ENCODE assay signal across 20 cellular contexts in genomic region chr5:170865622-170866021, GRCh38. TPM values are rescaled to one million over a fixed set of nuclear protein-coding genes. Genes with fewer than 3 reads are reported as not detected.
DNase-seq lines count a peak whose midpoint lies in the region; ATAC-seq, FAIRE-seq and TF ChIP-seq lines count a peak whose summit lies in the region.
"Had no signal": no experiment of that assay in that cellular context is flagged by ENCODE, and none has a peak within 500 bp of the region (broad histone marks: within the 10 kb centered on the region; RNA-seq: fewer than 3 reads in every experiment).

No MANE protein-coding gene starts in this region.

- CTCF ChIA-PET in OCI-LY7 (lab: Charles Lee; ENCODE audit: unreplicated experiment): no interaction called here

- FAIRE-seq in D721Med (lab: Jason Lieb, UNC): no peak
- FAIRE-seq: H1 had no signal

- H3K4me3 ChIP-seq in uterus (no peak overlapping the region), OCI-LY7 (ENCODE audit: low read depth, low read length, poor library complexity, severe bottlenecking) (no peak overlapping the region)
- H3K4me3 ChIP-seq: heart left ventricle, suprapubic skin had no signal

- H3K27me3 ChIP-seq in uterus: no peaks in the 10 kb centered on the region
- H3K27me3 ChIP-seq: brain microvascular endothelial cell had no signal

- no peaks in the 10 kb centered on the region for H3K9me2 ChIP-seq in OCI-LY7 (ENCODE audit: insufficient read depth, low read length)

- H2AFZ ChIP-seq in OCI-LY7 (ENCODE audit: low read length): no peak overlapping the region

- no peak for DNase-seq in uterus
- DNase-seq in OCI-LY7 (ENCODE audit: low spot score): no peak
- no peak for DNase-seq in activated naive CD4-positive, alpha-beta T cell treated with anti-CD3 and anti-CD28 coated beads, Interleukin-2, amount 50 U/mL, for 16 hours
- DNase-seq in D721Med (ENCODE audit: insufficient read length, low spot score): no peak
- DNase-seq: activated CD4-positive, CD25-positive, alpha-beta regulatory T cell treated with anti-CD3 and anti-CD28 coated beads, Interleukin-2, amount 50 U/mL, for 72 hours; activated CD8-positive, alpha-beta memory T cell treated with anti-CD3 and anti-CD28 coated beads, Interleukin-2, amount 50 U/mL, for 48 hours; brain microvascular endothelial cell; heart left ventricle; islet precursor cell; NCI-H1092; NCI-H2171 treated with DMSO at 0.1 percent for 48 hours; Right ventricle myocardium superior had no signal

- peak; percentile 62 for ATAC-seq in GM18502 (IDR thresholded peaks at IDR 0.05; ENCODE audit: poor library complexity, unreplicated experiment)
- ATAC-seq in GM19452 (IDR thresholded peaks at IDR 0.05; ENCODE audit: unreplicated experiment): peak; percentile 76
- peak; percentile 69 for ATAC-seq in HG02852 (IDR thresholded peaks at IDR 0.05; ENCODE audit: unreplicated experiment)
- ATAC-seq in HG03520 (IDR thresholded peaks at IDR 0.05; ENCODE audit: unreplicated experiment): peak; percentile 66
- ATAC-seq: heart left ventricle had no signal

- H3K27ac ChIP-seq in uterus: no peak overlapping the region
- no peak overlapping the region for H3K27ac ChIP-seq in OCI-LY7 (ENCODE audit: low read depth, low read length, poor library complexity, severe bottlenecking)
- H3K27ac ChIP-seq: brain microvascular endothelial cell, heart left ventricle, suprapubic skin had no signal

- H3K4me1 ChIP-seq in uterus (no peaks in the 10 kb centered on the region), OCI-LY7 (ENCODE audit: insufficient read depth, low read length, poor library complexity, severe bottlenecking) (no peaks in the 10 kb centered on the region)

- H3K9me3 ChIP-seq in uterus (peaks cover 0 to 8% of the 10 kb centered on the region in 2 donors), OCI-LY7 (ENCODE audit: low read length) (peaks cover 8% of the 10 kb centered on the region)
- H3K9me3 ChIP-seq: suprapubic skin had no signal

- no peaks in the 10 kb centered on the region for H3K79me2 ChIP-seq in OCI-LY7 (ENCODE audit: insufficient read depth, low read depth, low read length)

- intact Hi-C loops in uterus (cut with DNase I; ENCODE audit: low total_unique reads): no loop called here
- intact Hi-C loops in OCI-LY7 (cut with micrococcal nuclease; ENCODE audit: unreplicated experiment): no loop called here

- no peaks in the 10 kb centered on the region for H3K36me3 ChIP-seq in uterus
- H3K36me3 ChIP-seq in OCI-LY7 (ENCODE audit: insufficient read depth, low read length): no peaks in the 10 kb centered on the region
- H3K36me3 ChIP-seq: brain microvascular endothelial cell, heart left ventricle, suprapubic skin had no signal

- H4K20me1 ChIP-seq in OCI-LY7 (ENCODE audit: insufficient read depth, low read length): no peaks in the 10 kb centered on the region

- BruUV-seq in OCI-LY7 (replicated peaks; lab: Mats Ljungman, UMichigan): no TSS peak

- no peak for TF ChIP-seq CTCF in uterus (IDR thresholded peaks at IDR 0.05)
- no peak for TF ChIP-seq CTCF in OCI-LY7 (conservative IDR thresholded peaks at IDR 0.05; ENCODE audit: low read length)
- TF ChIP-seq CTCF in D721Med (IDR thresholded peaks at IDR 0.05; ENCODE audit: insufficient read depth, missing control alignments): no peak

- TF ChIP-seq POLR2A in uterus (IDR thresholded peaks at IDR 0.05): no peak

- POLR2A ChIA-PET in OCI-LY7 (lab: Charles Lee): interaction anchor here (0.6 kb wide), 1 partner anchor 961 kb away, joined by 6 read pairs; no protein-coding TSS in a partner anchor

- H3K4me2 ChIP-seq in OCI-LY7 (ENCODE audit: low read length): no peak overlapping the region

RNA-seq across cellular contexts. Expression of gene RANBP17, which starts 3.8 kb away (rescaled TPM):
- 10 to 100 TPM in 2 of 4 donors, 1 to 10 TPM in 2; 1.8 to 72.8 (median 7.6) TPM for total RNA-seq in uterus
- not detected in 2 replicates for total RNA-seq in OCI-LY7 (2014; rRNA removed; shearing (Covaris generic))
- not detected in 2 replicates for total RNA-seq in OCI-LY7 (2022)
- total RNA-seq: activated naive CD4-positive, alpha-beta T cell treated with anti-CD3 and anti-CD28 coated beads, Interleukin-2, amount 50 U/mL, for 72 hours; T-helper 2 cell treated with Interferon-gamma antibody and Interleukin-4, amounts not matched to agents 100 ng/mL and 5 ng/mL, for 36 hours had no signal
